16 cellular contexts compared by ENCODE assay signal in the genomic region with DNA sequence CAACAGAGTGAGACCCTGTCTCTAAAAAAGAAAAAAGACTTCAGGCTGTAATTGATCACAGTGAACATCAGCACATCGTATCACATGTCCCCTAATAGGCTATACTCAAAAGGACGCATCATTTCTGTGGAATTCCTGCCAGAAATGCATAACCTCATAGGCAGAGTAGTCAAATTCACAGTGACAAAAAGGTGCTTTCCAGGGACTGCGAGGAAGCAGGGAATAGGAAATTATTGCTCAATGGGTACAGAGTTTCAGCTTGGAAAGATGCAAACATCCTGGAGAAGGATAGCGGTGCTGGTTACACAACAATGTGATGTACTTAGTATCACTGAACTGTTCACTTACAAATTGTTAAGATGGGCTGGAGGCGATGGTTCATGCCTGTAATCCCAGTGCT.
"Had no signal": no experiment of that assay in that cellular context is flagged by ENCODE, and none has a peak within 500 bp of the region (broad histone marks: within the 10 kb centered on the region; RNA-seq: fewer than 3 reads in every experiment).

No MANE protein-coding gene starts in this region.

- H3K36me3 ChIP-seq: left ventricle myocardium inferior, ovary, suprapubic skin, upper lobe of left lung had no signal

- DNase-seq: activated CD4-positive, alpha-beta memory T cell treated with anti-CD3 and anti-CD28 coated beads, Interleukin-2, amount 10 ng/mL, durations not matched to agents 7 days and 5 days; activated gamma-delta T cell treated with Interleukin-2 at 50 U/mL for 16 hours; activated naive CD8-positive, alpha-beta T cell treated with anti-CD3 and anti-CD28 coated beads, Interleukin-2, amount 10 ng/mL, durations not matched to agents 7 days and 5 days; activated T-cell treated with anti-CD3 and anti-CD28 coated beads, Interleukin-2, amount 50 U/mL, for 48 hours; central memory CD4-positive, alpha-beta T cell; effector memory CD4-positive, alpha-beta T cell; head of caudate nucleus; left ventricle myocardium inferior; ovary; stimulated activated CD4-positive, alpha-beta T cell treated with anti-CD3 and anti-CD28 coated beads, Interleukin-2, amount 100 ng/mL, for 48 hours; stimulated activated naive CD4-positive, alpha-beta T cell treated with Interleukin-2 at 50 U/mL for 16 hours; T-helper 9 cell; upper lobe of left lung had no signal

- H3K9me3 ChIP-seq: left ventricle myocardium inferior, ovary, suprapubic skin, upper lobe of left lung had no signal

- H3K27ac ChIP-seq: epithelial cell of prostate, foreskin keratinocyte, left ventricle myocardium inferior, ovary, suprapubic skin, upper lobe of left lung had no signal

- H3K4me3 ChIP-seq: left ventricle myocardium inferior, ovary, suprapubic skin, upper lobe of left lung had no signal

- H3K4me1 ChIP-seq: foreskin keratinocyte, left ventricle myocardium inferior, upper lobe of left lung had no signal

- H3K27me3 ChIP-seq: ovary, suprapubic skin, upper lobe of left lung had no signal
